ENCODE assay signal across 21 cellular contexts in the genomic region with DNA sequence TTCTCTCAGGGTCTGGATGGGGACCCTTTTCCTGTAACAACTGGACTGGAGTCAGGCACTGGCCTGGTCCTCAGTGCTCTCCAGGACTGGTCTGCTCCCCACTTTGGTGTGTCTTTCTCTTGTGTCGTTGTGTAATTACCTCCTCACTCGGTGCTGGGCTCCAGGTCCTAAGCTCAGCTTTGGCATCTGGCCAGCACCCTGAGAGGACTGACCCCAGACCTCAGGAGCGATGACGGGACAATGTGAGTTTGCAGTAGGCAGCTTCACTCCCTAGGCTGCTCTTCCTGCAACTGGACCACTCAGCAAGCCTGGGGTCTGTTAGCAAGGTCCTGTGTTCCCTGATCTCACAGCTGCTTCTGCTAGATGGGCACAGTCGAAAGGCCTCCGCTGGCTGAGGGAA.
"Had no signal": no experiment of that assay in that cellular context is flagged by ENCODE, and none has a peak within 500 bp of the region (broad histone marks: within the 10 kb centered on the region; RNA-seq: fewer than 3 reads in every experiment).

No MANE protein-coding gene starts in this region.

- H3K36me3 Mint-ChIP-seq: memory B cell had no signal

- H3K9me3 ChIP-seq: gastrocnemius medialis, pancreas, sigmoid colon, transverse colon, uterus had no signal

- H3K4me3 Mint-ChIP-seq: memory B cell; naive thymus-derived CD4-positive, alpha-beta T cell; nephron progenitor cell had no signal

- H3K4me3 ChIP-seq: coronary artery, esophagus muscularis mucosa, gastrocnemius medialis, left lung, lower lobe of right lung, pancreas, sigmoid colon, skin epidermis, stomach, thoracic aorta, transverse colon, uterus had no signal

- H3K36me3 ChIP-seq: esophagus muscularis mucosa, gastrocnemius medialis, left lung, lower lobe of right lung, pancreas, sigmoid colon, stomach, thoracic aorta, transverse colon, uterus had no signal

- H3K27ac ChIP-seq: gastrocnemius medialis, left lung, lower lobe of right lung, pancreas, sigmoid colon, skin epidermis, stomach, thoracic aorta, transverse colon, uterus had no signal

- DNase-seq: caudate nucleus; effector CD4-positive, alpha-beta T cell; gastrocnemius medialis; islet precursor cell; left lung; lower lobe of right lung; naive thymus-derived CD4-positive, alpha-beta T cell; nephron progenitor cell; pancreas; sigmoid colon; stimulated activated naive CD4-positive, alpha-beta T cell; stomach; substantia nigra; transverse colon; uterus had no signal

- H3K27me3 Mint-ChIP-seq: progenitor cell of endocrine pancreas had no signal

- H3K4me1 ChIP-seq: gastrocnemius medialis, pancreas, sigmoid colon, transverse colon, uterus had no signal

- H3K27me3 ChIP-seq: esophagus muscularis mucosa, gastrocnemius medialis, left lung, pancreas, sigmoid colon, stomach, transverse colon, uterus had no signal

- ATAC-seq: gastrocnemius medialis; left lung; lower lobe of right lung; naive thymus-derived CD4-positive, alpha-beta T cell; pancreas had no signal

- H3K4me1 Mint-ChIP-seq: memory B cell; naive thymus-derived CD4-positive, alpha-beta T cell had no signal

- H3K27ac Mint-ChIP-seq: memory B cell; naive thymus-derived CD4-positive, alpha-beta T cell; nephron progenitor cell; progenitor cell of endocrine pancreas had no signal
